Comparison of ENCODE assay signal across 14 cellular contexts in the genomic region with DNA sequence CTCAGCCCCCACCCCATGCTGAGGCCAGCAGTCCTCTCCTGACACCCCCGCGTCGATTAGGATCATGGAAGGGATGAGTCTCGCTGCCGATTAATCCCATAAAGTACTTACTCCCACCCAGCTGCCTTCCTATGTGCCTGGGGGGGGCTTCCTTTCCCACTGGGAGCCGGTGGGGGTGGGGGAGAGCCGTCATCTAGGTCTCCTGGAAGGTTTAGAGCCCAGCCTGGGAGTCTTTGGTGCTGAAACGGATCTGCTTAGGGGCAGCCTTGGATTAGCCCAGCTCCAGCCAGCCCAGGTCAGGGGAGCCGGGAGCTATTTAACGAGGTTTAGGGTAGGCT. TPM values are rescaled to one million over a fixed set of nuclear protein-coding genes. Genes with fewer than 3 reads are reported as not detected.
DNase-seq lines count a peak whose midpoint lies in the region; ATAC-seq and TF ChIP-seq lines count a peak whose summit lies in the region.
"Had no signal": no experiment of that assay in that cellular context is flagged by ENCODE, and none has a peak within 500 bp of the region (broad histone marks: within the 10 kb centered on the region; RNA-seq: fewer than 3 reads in every experiment).

No MANE protein-coding gene starts in this region.

- H3K4me1 ChIP-seq in GM23338 (ENCODE audit: insufficient read depth) (no peaks in the 10 kb centered on the region; the same call in 1 of the 2 replicates), PC-9 (replicated peaks; ENCODE audit: insufficient read depth) (peaks cover 30% of the 10 kb centered on the region), neural progenitor cell (peaks cover 12% of the 10 kb centered on the region)

- H3K4me3 ChIP-seq in GM23338 (no peak overlapping the region), PC-9 (no peak overlapping the region), neural progenitor cell (no peak overlapping the region)

- H2AFZ ChIP-seq in GM23338 (no peak overlapping the region), PC-9 (no peak overlapping the region), neural progenitor cell (replicated peaks) (no peak overlapping the region)

- H3K79me2 ChIP-seq in GM23338 (replicated peaks; ENCODE audit: insufficient read depth) (no peaks in the 10 kb centered on the region), PC-9 (ENCODE audit: low read depth) (no peaks in the 10 kb centered on the region), neural progenitor cell (ENCODE audit: low read depth) (no peaks in the 10 kb centered on the region)

- H3K27ac Mint-ChIP-seq in GM23338 (no peak overlapping the region), neural progenitor cell (no peak overlapping the region), glutamatergic neuron (ENCODE audit: unreplicated experiment) (no peak overlapping the region)
- H3K27ac Mint-ChIP-seq: T-helper 1 cell treated with Interleukin-12 subunit alpha and Interleukin-12 subunit beta and Interleukin-4 antibody, amounts not matched to agents 30 μg/mL and 1 μg/mL, for 36 hours had no signal

- H3K27ac ChIP-seq in C4-2B = peak overlapping the region; percentile 80
- H3K27ac ChIP-seq in GM23338 (ENCODE audit: low read depth) = no peak overlapping the region
- no peak overlapping the region for H3K27ac ChIP-seq in PC-9
- H3K27ac ChIP-seq in neural progenitor cell = no peak overlapping the region

- H3K4me3 Mint-ChIP-seq in GM23338 (no peak overlapping the region), neural progenitor cell (no peak overlapping the region), glutamatergic neuron (ENCODE audit: unreplicated experiment) (no peak overlapping the region)
- H3K4me3 Mint-ChIP-seq: T-helper 1 cell treated with Interleukin-12 subunit alpha and Interleukin-12 subunit beta and Interleukin-4 antibody, amounts not matched to agents 30 μg/mL and 1 μg/mL, for 36 hours had no signal

- BruUV-seq in PC-9 (replicated peaks; lab: Mats Ljungman, UMichigan) = no TSS peak

- H3K36me3 Mint-ChIP-seq in GM23338 (ENCODE audit: low read depth) = no peaks in the 10 kb centered on the region
- no peaks in the 10 kb centered on the region for H3K36me3 Mint-ChIP-seq in neural progenitor cell
- no peaks in the 10 kb centered on the region for H3K36me3 Mint-ChIP-seq in glutamatergic neuron (ENCODE audit: unreplicated experiment)

- POLR2A ChIA-PET in PC-9 (lab: Charles Lee; ENCODE audit: unreplicated experiment) = no interaction called here

- TF ChIP-seq CTCF in C4-2B (conservative IDR thresholded peaks at IDR 0.05) = no peak
- no peak for TF ChIP-seq CTCF in GM23338 (conservative IDR thresholded peaks at IDR 0.05; ENCODE audit: low read depth in 2 of 2)
- no peak for TF ChIP-seq CTCF in PC-9 (conservative IDR thresholded peaks at IDR 0.05)
- TF ChIP-seq CTCF in neural progenitor cell (IDR thresholded peaks at IDR 0.05) = no peak
- TF ChIP-seq CTCF in glutamatergic neuron (IDR thresholded peaks at IDR 0.05; ENCODE audit: partially characterized antibody, unreplicated experiment) = no peak

- no peaks in the 10 kb centered on the region for H3K9me3 ChIP-seq in PC-9 (ENCODE audit: insufficient read depth, low read depth)
- H3K9me3 ChIP-seq in neural progenitor cell (ENCODE audit: low read depth) = no peaks in the 10 kb centered on the region

- intact Hi-C loops in PC-9 (cut with micrococcal nuclease; ENCODE audit: unreplicated experiment) = no loop called here

- ATAC-seq in GM23338 = 0 out of 3 replicates have a peak, but pooled peaks have one; percentile 2
- ATAC-seq in GM18498 (IDR thresholded peaks at IDR 0.05; ENCODE audit: unreplicated experiment) = no peak
- ATAC-seq in GM19324 (IDR thresholded peaks at IDR 0.05; ENCODE audit: low FRiP score, unreplicated experiment) = no peak
- ATAC-seq: Right ventricle myocardium inferior, SK-N-SH treated with all-trans-retinoic acid at 6 μM for 48 hours had no signal

- H3K9ac ChIP-seq in neural progenitor cell = no peak overlapping the region

- H3K27me3 Mint-ChIP-seq in GM23338 (ENCODE audit: insufficient read depth, low read depth, poor library complexity) = peaks cover 69% of the 10 kb centered on the region
- H3K27me3 Mint-ChIP-seq in neural progenitor cell (ENCODE audit: insufficient read depth, low read depth) = peaks cover 42% of the 10 kb centered on the region
- H3K27me3 Mint-ChIP-seq in glutamatergic neuron (ENCODE audit: unreplicated experiment) = peaks cover 2% of the 10 kb centered on the region

- no peaks in the 10 kb centered on the region for H4K20me1 ChIP-seq in GM23338 (replicated peaks; ENCODE audit: insufficient read depth)
- H4K20me1 ChIP-seq in PC-9 (ENCODE audit: insufficient read depth) = no peaks in the 10 kb centered on the region; the same call in 1 of the 2 replicates
- H4K20me1 ChIP-seq in neural progenitor cell (ENCODE audit: low read depth) = peaks cover 60% of the 10 kb centered on the region

- no peaks in the 10 kb centered on the region for H3K36me3 ChIP-seq in GM23338 (ENCODE audit: insufficient read depth)
- H3K36me3 ChIP-seq in PC-9 (ENCODE audit: low read depth) = no peaks in the 10 kb centered on the region
- no peaks in the 10 kb centered on the region for H3K36me3 ChIP-seq in neural progenitor cell

- H3K27me3 ChIP-seq in GM23338 (ENCODE audit: insufficient read depth) (peaks cover 83% of the 10 kb centered on the region), PC-9 (ENCODE audit: insufficient read depth, low read depth) (peaks cover 19% of the 10 kb centered on the region), neural progenitor cell (peaks cover 93% of the 10 kb centered on the region)

- no peaks in the 10 kb centered on the region; the same call in 2 of the 3 replicates for H3K9me3 Mint-ChIP-seq in GM23338
- H3K9me3 Mint-ChIP-seq in neural progenitor cell = peaks cover 2% of the 10 kb centered on the region
- H3K9me3 Mint-ChIP-seq in glutamatergic neuron (ENCODE audit: unreplicated experiment) = peaks cover 11% of the 10 kb centered on the region
- H3K9me3 Mint-ChIP-seq: T-helper 1 cell treated with Interleukin-12 subunit alpha and Interleukin-12 subunit beta and Interleukin-4 antibody, amounts not matched to agents 30 μg/mL and 1 μg/mL, for 36 hours had no signal

- CTCF ChIA-PET in PC-9 (lab: Charles Lee) = interaction anchor here (0.6 kb wide), 2 partner anchors 11 to 48 kb away, joined by 3 read pairs; no protein-coding TSS in a partner anchor

- H3K9me2 ChIP-seq in GM23338 (ENCODE audit: insufficient read depth) (no peaks in the 10 kb centered on the region), PC-9 (ENCODE audit: insufficient read depth) (no peaks in the 10 kb centered on the region)

- H3K4me2 ChIP-seq in GM23338 (no peak overlapping the region), PC-9 (peak overlapping the region; percentile 76), neural progenitor cell (no peak overlapping the region)

- H3K4me1 Mint-ChIP-seq in GM23338 (peaks cover 9% of the 10 kb centered on the region), neural progenitor cell (peaks cover 29% of the 10 kb centered on the region), glutamatergic neuron (ENCODE audit: low read depth, unreplicated experiment) (peaks cover 30% of the 10 kb centered on the region)

- H3F3A ChIP-seq in GM23338 (replicated peaks; ENCODE audit: low read depth) (no peaks in the 10 kb centered on the region), PC-9 (ENCODE audit: insufficient read depth, low read depth) (peaks cover 33% of the 10 kb centered on the region), neural progenitor cell (ENCODE audit: low read depth) (peaks cover 9% of the 10 kb centered on the region)

- no peak for DNase-seq in GM23338 (ENCODE audit: low spot score)
- DNase-seq in PC-9 = no peak
- DNase-seq in neural progenitor cell (ENCODE audit: low spot score) = peak; percentile 49
- DNase-seq in glutamatergic neuron = no peak
- DNase-seq: C1 segment of cervical spinal cord, NCI-H1092, NCI-H187, NCI-H510A had no signal

TF ChIP-seq in GM23338, 12 proteins besides CTCF, POLR2A, EP300 and RAD21 (continues in another document):
- no peak for TF ChIP-seq ZNF114 (CRISPR knock-in tag; IDR thresholded peaks at IDR 0.05)

RNA-seq across cellular contexts. Expression of gene SAMD11, which starts 9.8 kb away (rescaled TPM):
- 0.14 and 0.19 TPM in 2 replicates for total RNA-seq in GM23338 (2014; rRNA removed; shearing (Covaris generic))
- polyA plus RNA-seq in GM23338 (2016; fragmentation: Nextera tagmentation; extraction: Ambion mirVana) = 0.40 and 0.47 TPM in 2 replicates
- total RNA-seq in PC-9 (2021) (0.59 and 2.2 TPM in 2 replicates), neural progenitor cell (ENCODE audit: low replicate concordance) (0.15 TPM in 1 of 2 replicates, not detected in the other), glutamatergic neuron (ENCODE audit: unreplicated experiment) (46.2 TPM)

RNA-seq across cellular contexts. Expression of gene NOC2L, which starts 25.5 kb away (rescaled TPM):
- 123 and 125 TPM in 2 replicates for total RNA-seq in GM23338 (2014; rRNA removed; shearing (Covaris generic))
- 79.3 and 89.0 TPM in 2 replicates for polyA plus RNA-seq in GM23338 (2016; fragmentation: Nextera tagmentation; extraction: Ambion mirVana)
- total RNA-seq in PC-9 (2021) = 86.4 and 100 TPM in 2 replicates
- total RNA-seq in neural progenitor cell (ENCODE audit: low replicate concordance) = 39.6 and 69.1 TPM in 2 replicates
- 90.3 TPM for total RNA-seq in glutamatergic neuron (ENCODE audit: unreplicated experiment)

RNA-seq across cellular contexts. Expression of gene KLHL17, which starts 26.8 kb away (rescaled TPM):
- total RNA-seq in GM23338 (2014; rRNA removed; shearing (Covaris generic)) = 27.8 and 37.1 TPM in 2 replicates
- polyA plus RNA-seq in GM23338 (2016; fragmentation: Nextera tagmentation; extraction: Ambion mirVana) = 16.5 and 17.8 TPM in 2 replicates
- 16.8 and 22.7 TPM in 2 replicates for total RNA-seq in PC-9 (2021)
- total RNA-seq in neural progenitor cell (ENCODE audit: low replicate concordance) = 10.7 and 33.8 TPM in 2 replicates
- total RNA-seq in glutamatergic neuron (ENCODE audit: unreplicated experiment) = 103 TPM

RNA-seq across cellular contexts. Expression of gene PLEKHN1, which starts 32.7 kb away (rescaled TPM):
- 2.2 and 3.3 TPM in 2 replicates for total RNA-seq in GM23338 (2014; rRNA removed; shearing (Covaris generic))
- polyA plus RNA-seq in GM23338 (2016; fragmentation: Nextera tagmentation; extraction: Ambion mirVana) = 0.94 and 1.4 TPM in 2 replicates
- 9.1 and 11.9 TPM in 2 replicates for total RNA-seq in PC-9 (2021)
- total RNA-seq in neural progenitor cell (ENCODE audit: low replicate concordance) = 0.09 TPM in 1 of 2 replicates, not detected in the other
- total RNA-seq in glutamatergic neuron (ENCODE audit: unreplicated experiment) = 0.29 TPM
- total RNA-seq: Right ventricle myocardium inferior had no signal

RNA-seq across cellular contexts. Expression of gene PERM1, which starts 48.3 kb away (rescaled TPM):
- total RNA-seq in GM23338 (2014; rRNA removed; shearing (Covaris generic)) = not detected in 2 replicates
- 0.66 and 1.1 TPM in 2 replicates for polyA plus RNA-seq in GM23338 (2016; fragmentation: Nextera tagmentation; extraction: Ambion mirVana)
- total RNA-seq in PC-9 (2021) = 0.60 and 0.81 TPM in 2 replicates
- not detected in 2 replicates for total RNA-seq in neural progenitor cell (ENCODE audit: low replicate concordance)
- 0.32 TPM for total RNA-seq in glutamatergic neuron (ENCODE audit: unreplicated experiment)

Comparison
In these comparisons a context has a peak if more than half of its experiments do, and no peak if none do; other contexts are left out.
1. RNA of gene SAMD11, which starts 9.8 kb away (total RNA-seq): 46.2 TPM in glutamatergic neuron (single experiment); 0.59 to 2.2 TPM in PC-9, 0.14 to 0.19 TPM in GM23338 and 0.15 TPM in neural progenitor cell; every median in the first group is over 10 times any median in the second.